In genomic region chr5:73231245-73231778, GRCh38 we compare ENCODE assay signal across 1 cellular context.
TF ChIP-seq lines count a peak whose summit lies in the region.

No MANE protein-coding gene starts in this region.

TF ChIP-seq in K562, 482 proteins besides CTCF, POLR2A, EP300 and RAD21:
- TF ChIP-seq MTF1 (CRISPR knock-in tag; IDR thresholded peaks at IDR 0.05; ENCODE audit: borderline replicate concordance): no peak
- TF ChIP-seq CBX8 (IDR thresholded peaks at IDR 0.05; ENCODE audit: borderline replicate concordance, extremely low read depth, low read depth, low read length, poor library complexity, severe bottlenecking): peak; percentile 83
- TF ChIP-seq CBX2 (IDR thresholded peaks at IDR 0.05; ENCODE audit: insufficient read depth, low read length, poor library complexity, severe bottlenecking): peak; percentile 57
- no peak for TF ChIP-seq SIRT6 (IDR thresholded peaks at IDR 0.05; ENCODE audit: low read depth, low read length)
- TF ChIP-seq HDAC1 (IDR thresholded peaks at IDR 0.05): no peak
